In genomic region chr5:173750538-173751265, GRCh38 we compare ENCODE assay signal across 2 cellular contexts.
TF ChIP-seq lines count a peak whose summit lies in the region.

No MANE protein-coding gene starts in this region.

TF ChIP-seq in IMR-90, 13 proteins besides CTCF, POLR2A, EP300 and RAD21:
- TF ChIP-seq NFE2L2 (IDR thresholded peaks at IDR 0.05; ENCODE audit: low read depth, low read length), result no peak
- no peak for TF ChIP-seq FOS (IDR thresholded peaks at IDR 0.05; ENCODE audit: low read depth, low read length)
- TF ChIP-seq CEBPB (IDR thresholded peaks at IDR 0.05; ENCODE audit: low read depth, low read length), result no peak

TF ChIP-seq in H1, 55 proteins besides CTCF, POLR2A, EP300 and RAD21:
- TF ChIP-seq KDM4A (IDR thresholded peaks at IDR 0.05; ENCODE audit: low read depth, low read length, severe bottlenecking), result no peak
- no peak for TF ChIP-seq CEBPB (IDR thresholded peaks at IDR 0.05; ENCODE audit: low read depth, low read length)
- no peak for TF ChIP-seq YY1 (IDR thresholded peaks at IDR 0.05; ENCODE audit: low read depth, low read length)
- no peak for TF ChIP-seq ATF3 (IDR thresholded peaks at IDR 0.05; ENCODE audit: insufficient read depth, low read depth, low read length)
- TF ChIP-seq SIN3A (conservative IDR thresholded peaks at IDR 0.05 in 1 of 2, IDR thresholded peaks at IDR 0.05 in 1 of 2; ENCODE audit: low read depth in 1 of 2, low read length in 2 of 2), result no peak
- TF ChIP-seq POLR2AphosphoS5 (IDR thresholded peaks at IDR 0.05; ENCODE audit: low read depth, low read length), result no peak
- no peak for TF ChIP-seq ASH2L (IDR thresholded peaks at IDR 0.05; ENCODE audit: low read length)
- no peak for TF ChIP-seq RXRA (IDR thresholded peaks at IDR 0.05; ENCODE audit: insufficient read depth, low read depth, low read length)
- no peak for TF ChIP-seq EGR1 (IDR thresholded peaks at IDR 0.05; ENCODE audit: borderline replicate concordance, low read depth, low read length)
- TF ChIP-seq KDM5A (IDR thresholded peaks at IDR 0.05; ENCODE audit: low read length), result no peak
- TF ChIP-seq TAF7 (optimal IDR thresholded peaks at IDR 0.05; ENCODE audit: borderline replicate concordance, low read depth, low read length), result no peak
- no peak for TF ChIP-seq SAP30 (IDR thresholded peaks at IDR 0.05; ENCODE audit: insufficient read depth, insufficient replicate concordance, low read length)
- TF ChIP-seq USF2 (IDR thresholded peaks at IDR 0.05; ENCODE audit: low read length), result no peak
- TF ChIP-seq ATF2 (IDR thresholded peaks at IDR 0.05; ENCODE audit: low read length), result no peak
- TF ChIP-seq SP2 (IDR thresholded peaks at IDR 0.05; ENCODE audit: low read length), result no peak
- TF ChIP-seq RNF2 (IDR thresholded peaks at IDR 0.05; ENCODE audit: borderline replicate concordance, low read depth, low read length, missing control alignments, poor library complexity, severe bottlenecking), result no peak
- no peak for TF ChIP-seq CHD1 (IDR thresholded peaks at IDR 0.05; ENCODE audit: low read depth, low read length)
- TF ChIP-seq GABPA (IDR thresholded peaks at IDR 0.05; ENCODE audit: borderline replicate concordance, insufficient read depth, low read length), result no peak
- no peak for TF ChIP-seq MAX (IDR thresholded peaks at IDR 0.05)
- no peak for TF ChIP-seq RFX5 (IDR thresholded peaks at IDR 0.05; ENCODE audit: borderline replicate concordance, low read depth, low read length)
TF ChIP-seq in H1: peak in this region for 0.
